In the genomic region with DNA sequence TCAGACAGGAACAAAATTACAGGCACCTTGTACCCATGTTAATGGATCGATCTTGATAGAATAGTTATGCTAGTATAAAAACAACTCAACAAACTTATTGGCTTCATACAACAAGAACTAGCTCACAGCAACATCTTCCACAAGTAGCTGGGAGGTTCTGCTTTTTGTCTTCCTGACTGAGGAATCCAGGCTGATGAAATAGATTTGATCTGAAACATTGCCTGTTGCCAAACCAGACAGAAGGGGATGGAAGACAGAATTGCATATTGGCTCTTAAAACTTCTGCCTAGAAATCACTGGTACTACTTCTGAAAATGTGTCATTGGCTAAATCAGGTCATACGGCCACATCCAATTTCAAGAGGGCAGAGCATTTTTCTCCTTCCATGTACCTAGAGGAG, we compare ENCODE assay signal across 17 cellular contexts.
DNase-seq lines count a peak whose midpoint lies in the region; TF ChIP-seq lines count a peak whose summit lies in the region.
"Had no signal": no experiment of that assay in that cellular context is flagged by ENCODE, and none has a peak within 500 bp of the region (broad histone marks: within the 10 kb centered on the region; RNA-seq: fewer than 3 reads in every experiment).

No MANE protein-coding gene starts in this region.

- H3K36me3 Mint-ChIP-seq in activated naive CD4-positive, alpha-beta T cell treated with anti-CD3 and anti-CD28 coated beads for 36 hours (ENCODE audit: low read depth) = no peaks in the 10 kb centered on the region
- H3K36me3 Mint-ChIP-seq: CD8-positive, alpha-beta memory T cell had no signal

- H3K27ac ChIP-seq in SK-N-SH (ENCODE audit: low read depth in 2 of 2, low read length in 1 of 2) (no peak overlapping the region; a peak in 1 of 4 replicates), muscle layer of duodenum (ENCODE audit: low read length) (peak overlapping the region; percentile 43), hepatocyte (no peak overlapping the region), tibial artery (no peak overlapping the region)
- H3K27ac ChIP-seq: BLaER1, GM23248 had no signal

- TF ChIP-seq EP300 in SK-N-SH (IDR thresholded peaks at IDR 0.05; ENCODE audit: borderline replicate concordance in 1 of 2, low read depth in 1 of 2, low read length in 1 of 2) = no peak

- no peak for TF ChIP-seq CTCF in SK-N-SH (IDR thresholded peaks at IDR 0.05)
- no peak for TF ChIP-seq CTCF in fibroblast of pulmonary artery (IDR thresholded peaks at IDR 0.05; ENCODE audit: low read length, missing control alignments)
- no peak for TF ChIP-seq CTCF in hepatocyte (IDR thresholded peaks at IDR 0.05; ENCODE audit: poor library complexity)
- no peak for TF ChIP-seq CTCF in tibial artery (IDR thresholded peaks at IDR 0.05)

- H3K4me3 Mint-ChIP-seq in activated naive CD4-positive, alpha-beta T cell treated with anti-CD3 and anti-CD28 coated beads for 36 hours = no peak overlapping the region
- H3K4me3 Mint-ChIP-seq: CD8-positive, alpha-beta memory T cell; IgD-negative memory B cell had no signal

- H2AFZ ChIP-seq in SK-N-SH (ENCODE audit: low read depth) = no peak overlapping the region
- H2AFZ ChIP-seq in hepatocyte = no peak overlapping the region
- H2AFZ ChIP-seq: GM23248 had no signal

- POLR2A ChIA-PET in SK-N-SH (lab: Yijun Ruan, JAX) = no interaction called here

- no peak for TF ChIP-seq RAD21 in SK-N-SH (IDR thresholded peaks at IDR 0.05; ENCODE audit: low read length)

- no peak overlapping the region for H3K4me2 ChIP-seq in SK-N-SH
- H3K4me2 ChIP-seq in hepatocyte = no peak overlapping the region
- H3K4me2 ChIP-seq: BLaER1 had no signal

- no peaks in the 10 kb centered on the region for H3K4me1 ChIP-seq in SK-N-SH (ENCODE audit: control insufficient read depth in 1 of 2, insufficient read depth in 2 of 2, low read depth in 1 of 2, low read length in 1 of 2)
- H3K4me1 ChIP-seq in adipocyte (ENCODE audit: control insufficient read depth, insufficient read depth, low read length) = peaks cover 5% of the 10 kb centered on the region
- H3K4me1 ChIP-seq in muscle layer of duodenum (ENCODE audit: control insufficient read depth in 1 of 2, insufficient read depth in 2 of 2, low read length in 2 of 2) = no peaks in the 10 kb centered on the region
- no peaks in the 10 kb centered on the region for H3K4me1 ChIP-seq in hepatocyte (ENCODE audit: insufficient read depth)
- H3K4me1 ChIP-seq in tibial artery = no peaks in the 10 kb centered on the region
- H3K4me1 ChIP-seq: BLaER1, Caco-2 had no signal

- CTCF ChIA-PET in SK-N-SH (lab: Yijun Ruan, JAX) = no interaction called here
- CTCF ChIA-PET in activated naive CD4-positive, alpha-beta T cell treated with anti-CD3 and anti-CD28 coated beads for 36 hours (lab: Charles Lee) = no interaction called here

- H3K4me3 ChIP-seq in SK-N-SH (ENCODE audit: low read depth in 2 of 2, low read length in 1 of 2) (no peak overlapping the region), adipocyte (ENCODE audit: low read length) (no peak overlapping the region), fibroblast of pulmonary artery (replicated peaks; ENCODE audit: low read depth, low read length) (no peak overlapping the region), muscle layer of duodenum (ENCODE audit: low read depth in 1 of 2, low read length in 2 of 2) (no peak overlapping the region), hepatocyte (no peak overlapping the region), tibial artery (no peak overlapping the region)
- H3K4me3 ChIP-seq: BLaER1, GM23248 had no signal

- H4K20me1 ChIP-seq in SK-N-SH (ENCODE audit: insufficient read depth) (no peaks in the 10 kb centered on the region), hepatocyte (ENCODE audit: insufficient read depth, poor library complexity, severe bottlenecking) (no peaks in the 10 kb centered on the region)
- H4K20me1 ChIP-seq: BLaER1 had no signal

- no peaks in the 10 kb centered on the region for H3K36me3 ChIP-seq in SK-N-SH (replicated peaks in 1 of 2; ENCODE audit: control insufficient read depth in 1 of 2, insufficient read depth in 2 of 2, low read length in 1 of 2)
- no peaks in the 10 kb centered on the region for H3K36me3 ChIP-seq in adipocyte (ENCODE audit: control insufficient read depth, insufficient read depth, low read length, severe bottlenecking)
- H3K36me3 ChIP-seq in muscle layer of duodenum (ENCODE audit: control insufficient read depth in 1 of 2, insufficient read depth in 2 of 2, low read length in 2 of 2) = no peaks in the 10 kb centered on the region
- no peaks in the 10 kb centered on the region for H3K36me3 ChIP-seq in hepatocyte (replicated peaks; ENCODE audit: insufficient read depth, low read depth)
- H3K36me3 ChIP-seq in tibial artery = no peaks in the 10 kb centered on the region
- H3K36me3 ChIP-seq: BLaER1 had no signal

- no peak overlapping the region for H3K27ac Mint-ChIP-seq in activated naive CD4-positive, alpha-beta T cell treated with anti-CD3 and anti-CD28 coated beads for 36 hours
- H3K27ac Mint-ChIP-seq: CD8-positive, alpha-beta memory T cell; IgD-negative memory B cell had no signal

- intact Hi-C loops in activated naive CD4-positive, alpha-beta T cell treated with anti-CD3 and anti-CD28 coated beads for 36 hours (cut with micrococcal nuclease) = no loop called here
- intact Hi-C loops in tibial artery (cut with DNase I; ENCODE audit: low total_unique reads) = no loop called here

- H3K9me3 ChIP-seq in SK-N-SH (no peaks in the 10 kb centered on the region), adipocyte (ENCODE audit: control insufficient read depth, low read length) (no peaks in the 10 kb centered on the region), muscle layer of duodenum (ENCODE audit: control insufficient read depth in 1 of 2, low read length in 2 of 2) (no peaks in the 10 kb centered on the region), hepatocyte (ENCODE audit: low read depth) (no peaks in the 10 kb centered on the region), tibial artery (no peaks in the 10 kb centered on the region)

- H3K9ac ChIP-seq in SK-N-SH (no peak overlapping the region), adipocyte (ENCODE audit: low read length) (no peak overlapping the region)
- H3K9ac ChIP-seq: BLaER1, GM23248 had no signal

- DNase-seq in SK-N-SH (no peak), adipocyte (ENCODE audit: low read depth) (peak; percentile 70), fibroblast of pulmonary artery (ENCODE audit: low read depth) (peak; percentile 14), hepatocyte (ENCODE audit: low spot score) (no peak), tibial artery (no peak)
- DNase-seq in effector CD8-positive, alpha-beta T cell (lab: John Stamatoyannopoulos, UW) = no peak
- no peak for DNase-seq in activated naive CD4-positive, alpha-beta T cell treated with anti-CD3 and anti-CD28 coated beads for 36 hours
- DNase-seq: AML-193; Caco-2; CD8-positive, alpha-beta memory T cell; DND-41; GDM1; GM23248; H7 had no signal

- H3K9me3 Mint-ChIP-seq in activated naive CD4-positive, alpha-beta T cell treated with anti-CD3 and anti-CD28 coated beads for 36 hours = peaks cover 5% of the 10 kb centered on the region

- no peaks in the 10 kb centered on the region for H3K79me2 ChIP-seq in SK-N-SH (ENCODE audit: insufficient read depth)
- H3K79me2 ChIP-seq in hepatocyte = no peaks in the 10 kb centered on the region

- no peaks in the 10 kb centered on the region for H3K4me1 Mint-ChIP-seq in activated naive CD4-positive, alpha-beta T cell treated with anti-CD3 and anti-CD28 coated beads for 36 hours (ENCODE audit: low read depth)
- H3K4me1 Mint-ChIP-seq: CD8-positive, alpha-beta memory T cell; IgD-negative memory B cell had no signal

- H3K27me3 ChIP-seq in SK-N-SH (ENCODE audit: insufficient read depth) (no peaks in the 10 kb centered on the region), adipocyte (replicated peaks; ENCODE audit: control insufficient read depth, insufficient read depth, low read length) (no peaks in the 10 kb centered on the region), muscle layer of duodenum (ENCODE audit: low read depth, low read length) (no peaks in the 10 kb centered on the region), hepatocyte (no peaks in the 10 kb centered on the region), tibial artery (no peaks in the 10 kb centered on the region)
- H3K27me3 ChIP-seq: BLaER1 had no signal

- 85% methylated on average over 2 of the region's 2 CpGs for WGBS in SK-N-SH (ENCODE audit: low lambda C conversion rate)
- WGBS in hepatocyte (ENCODE audit: low lambda C conversion rate, missing lambda C conversion rate) = 87% methylated on average over 2 of the region's 2 CpGs

- H3F3A ChIP-seq in SK-N-SH (replicated peaks; ENCODE audit: insufficient read depth) = no peaks in the 10 kb centered on the region

- no peaks in the 10 kb centered on the region for H3K27me3 Mint-ChIP-seq in activated naive CD4-positive, alpha-beta T cell treated with anti-CD3 and anti-CD28 coated beads for 36 hours (ENCODE audit: low read depth)
- H3K27me3 Mint-ChIP-seq: CD8-positive, alpha-beta memory T cell had no signal

- H3K9me2 ChIP-seq in SK-N-SH (no peaks in the 10 kb centered on the region), hepatocyte (replicated peaks; ENCODE audit: insufficient read depth) (no peaks in the 10 kb centered on the region)

TF ChIP-seq in SK-N-SH, 30 proteins besides CTCF, POLR2A, EP300 and RAD21 (continues in another document):
- TF ChIP-seq, protein P1, sequence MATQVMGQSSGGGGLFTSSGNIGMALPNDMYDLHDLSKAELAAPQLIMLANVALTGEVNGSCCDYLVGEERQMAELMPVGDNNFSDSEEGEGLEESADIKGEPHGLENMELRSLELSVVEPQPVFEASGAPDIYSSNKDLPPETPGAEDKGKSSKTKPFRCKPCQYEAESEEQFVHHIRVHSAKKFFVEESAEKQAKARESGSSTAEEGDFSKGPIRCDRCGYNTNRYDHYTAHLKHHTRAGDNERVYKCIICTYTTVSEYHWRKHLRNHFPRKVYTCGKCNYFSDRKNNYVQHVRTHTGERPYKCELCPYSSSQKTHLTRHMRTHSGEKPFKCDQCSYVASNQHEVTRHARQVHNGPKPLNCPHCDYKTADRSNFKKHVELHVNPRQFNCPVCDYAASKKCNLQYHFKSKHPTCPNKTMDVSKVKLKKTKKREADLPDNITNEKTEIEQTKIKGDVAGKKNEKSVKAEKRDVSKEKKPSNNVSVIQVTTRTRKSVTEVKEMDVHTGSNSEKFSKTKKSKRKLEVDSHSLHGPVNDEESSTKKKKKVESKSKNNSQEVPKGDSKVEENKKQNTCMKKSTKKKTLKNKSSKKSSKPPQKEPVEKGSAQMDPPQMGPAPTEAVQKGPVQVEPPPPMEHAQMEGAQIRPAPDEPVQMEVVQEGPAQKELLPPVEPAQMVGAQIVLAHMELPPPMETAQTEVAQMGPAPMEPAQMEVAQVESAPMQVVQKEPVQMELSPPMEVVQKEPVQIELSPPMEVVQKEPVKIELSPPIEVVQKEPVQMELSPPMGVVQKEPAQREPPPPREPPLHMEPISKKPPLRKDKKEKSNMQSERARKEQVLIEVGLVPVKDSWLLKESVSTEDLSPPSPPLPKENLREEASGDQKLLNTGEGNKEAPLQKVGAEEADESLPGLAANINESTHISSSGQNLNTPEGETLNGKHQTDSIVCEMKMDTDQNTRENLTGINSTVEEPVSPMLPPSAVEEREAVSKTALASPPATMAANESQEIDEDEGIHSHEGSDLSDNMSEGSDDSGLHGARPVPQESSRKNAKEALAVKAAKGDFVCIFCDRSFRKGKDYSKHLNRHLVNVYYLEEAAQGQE (IDR thresholded peaks at IDR 0.05; ENCODE audit: low read depth, low read length) = no peak
- no peak for TF ChIP-seq CHD2 (IDR thresholded peaks at IDR 0.05; ENCODE audit: low read length, partially characterized antibody)

Comparison
In these comparisons a context has a peak if more than half of its experiments do, and no peak if none do; other contexts are left out.
1. DNase-seq: peak in adipocyte (single experiment) and fibroblast of pulmonary artery (single experiment); none in SK-N-SH (single experiment), effector CD8-positive, alpha-beta T cell (single experiment), hepatocyte (single experiment), activated naive CD4-positive, alpha-beta T cell treated with anti-CD3 and anti-CD28 coated beads for 36 hours (single experiment) and tibial artery (0 of 2).